Comparison of ENCODE assay signal across 17 cellular contexts in the genomic region with DNA sequence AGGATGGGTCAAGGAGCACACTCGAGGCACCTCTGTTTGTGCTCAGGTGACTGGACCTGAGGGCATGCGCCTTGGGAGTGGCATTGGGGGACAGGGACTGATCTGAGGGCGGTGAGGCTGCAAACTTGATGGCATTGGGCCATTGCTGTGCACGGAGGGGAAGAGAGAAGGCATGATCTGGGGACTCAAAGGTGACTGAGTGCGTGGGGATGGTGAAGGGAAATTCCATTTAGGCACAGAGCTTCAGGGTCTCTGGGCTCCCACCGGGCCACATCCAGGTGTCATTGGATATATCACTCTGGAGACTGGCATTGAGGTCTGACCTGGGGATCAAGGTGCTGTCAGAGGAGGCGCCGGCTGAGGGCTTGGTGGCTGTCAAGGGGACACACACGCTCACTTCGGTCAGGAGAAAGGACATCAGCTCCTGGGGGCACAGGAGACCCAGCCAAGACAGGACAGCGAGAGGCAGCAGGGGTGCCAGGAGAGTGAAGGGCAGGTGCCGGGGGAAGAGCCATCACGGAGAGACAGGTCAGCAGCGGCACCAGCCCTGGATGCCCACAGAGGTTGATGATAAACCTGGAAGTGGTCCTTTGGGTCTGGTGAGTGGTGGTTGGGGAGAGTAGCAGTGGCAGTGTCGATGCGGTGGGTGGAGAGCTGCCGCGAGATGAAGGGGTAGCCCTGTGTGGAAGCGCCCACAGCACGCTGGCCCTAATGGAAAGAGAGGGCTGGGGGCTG. TPM values are rescaled to one million over a fixed set of nuclear protein-coding genes. Genes with fewer than 3 reads are reported as not detected.
DNase-seq lines count a peak whose midpoint lies in the region; ATAC-seq and TF ChIP-seq lines count a peak whose summit lies in the region.
"Had no signal": no experiment of that assay in that cellular context is flagged by ENCODE, and none has a peak within 500 bp of the region (broad histone marks: within the 10 kb centered on the region; RNA-seq: fewer than 3 reads in every experiment).

No MANE protein-coding gene starts in this region.

- no peaks in the 10 kb centered on the region for H3K9me3 ChIP-seq in suprapubic skin
- H3K9me3 ChIP-seq: A549 had no signal

- WGBS in suprapubic skin: 94% methylated on average over 20 of the region's 20 CpGs

- H3K9me3 Mint-ChIP-seq in central memory CD8-positive, alpha-beta T cell: no peaks in the 10 kb centered on the region
- no peaks in the 10 kb centered on the region for H3K9me3 Mint-ChIP-seq in naive B cell

- H3K27ac ChIP-seq in suprapubic skin: no peak overlapping the region
- H3K27ac ChIP-seq: A549 had no signal

- no peak for ATAC-seq in Right ventricle myocardium superior (ENCODE audit: poor library complexity)
- no peak for ATAC-seq in central memory CD8-positive, alpha-beta T cell (replicated peaks; ENCODE audit: extremely low read depth, poor library complexity, severe bottlenecking)
- no peak for ATAC-seq in naive B cell (ENCODE audit: low read depth in 2 of 2)
- no peak for ATAC-seq in HG02610 (IDR thresholded peaks at IDR 0.05; ENCODE audit: unreplicated experiment)
- ATAC-seq in GM19467 (IDR thresholded peaks at IDR 0.05; ENCODE audit: unreplicated experiment): no peak
- ATAC-seq: A549, Panc1 had no signal

- peaks cover 47% of the 10 kb centered on the region for H3K36me3 ChIP-seq in suprapubic skin

- intact Hi-C loops in cardiac septum (cut with DNase I) (loop anchor here (10.0 kb wide), 1 partner anchor 97 kb away; no protein-coding TSS in a partner anchor), Right ventricle myocardium superior (cut with DNase I) (loop anchor here (10.0 kb wide), 1 partner anchor 337 kb away; a partner anchor contains a TSS)

- no peak for TF ChIP-seq CTCF in suprapubic skin (IDR thresholded peaks at IDR 0.05)

- no peaks in the 10 kb centered on the region for H3K27me3 Mint-ChIP-seq in central memory CD8-positive, alpha-beta T cell
- no peaks in the 10 kb centered on the region for H3K27me3 Mint-ChIP-seq in naive B cell

- H3K4me3 Mint-ChIP-seq in central memory CD8-positive, alpha-beta T cell: no peak overlapping the region
- H3K4me3 Mint-ChIP-seq in naive B cell: peak overlapping the region in 1 of 8 donors; percentile 61

- H3K4me3 ChIP-seq in suprapubic skin: no peak overlapping the region
- H3K4me3 ChIP-seq: A549 had no signal

- H3K4me1 Mint-ChIP-seq in central memory CD8-positive, alpha-beta T cell: peaks cover 35% of the 10 kb centered on the region
- peaks cover 41 to 49% (median 49%) of the 10 kb centered on the region in 3 donors for H3K4me1 Mint-ChIP-seq in naive B cell

- DNase-seq in cardiac septum (ENCODE audit: low spot score): peak; percentile 55
- no peak for DNase-seq in Right ventricle myocardium superior
- DNase-seq in central memory CD8-positive, alpha-beta T cell (ENCODE audit: low spot score in 2 of 2): no peak
- DNase-seq in naive B cell: no peak
- peak; percentile 45 to 76 for DNase-seq in suprapubic skin (ENCODE audit: low spot score in 2 of 2)
- no peak for DNase-seq in activated gamma-delta T cell treated with Interleukin-2 at 50 U/mL for 16 hours
- DNase-seq: C1 segment of cervical spinal cord, COR-L47, HCEC 1CT, MV-4-11, NCI-H1417, NCI-H1930, NCI-H774 had no signal

- peaks cover 26% of the 10 kb centered on the region for H3K4me1 ChIP-seq in suprapubic skin

- peaks cover 49% of the 10 kb centered on the region for H3K36me3 Mint-ChIP-seq in central memory CD8-positive, alpha-beta T cell (ENCODE audit: insufficient read depth)
- peaks cover 5 to 38% of the 10 kb centered on the region in 2 donors for H3K36me3 Mint-ChIP-seq in naive B cell

- no peak for TF ChIP-seq EP300 in suprapubic skin (IDR thresholded peaks at IDR 0.05)

- TF ChIP-seq POLR2A in suprapubic skin (IDR thresholded peaks at IDR 0.05): no peak

- no peaks in the 10 kb centered on the region for H3K27me3 ChIP-seq in suprapubic skin

- H3K27ac Mint-ChIP-seq in central memory CD8-positive, alpha-beta T cell (ENCODE audit: low read depth): peak overlapping the region; percentile 44
- peak overlapping the region in 5 of 6 donors; percentile 61 to 95 (median 89) for H3K27ac Mint-ChIP-seq in naive B cell

RNA-seq across cellular contexts. Expression of a gene that starts 5.5 kb away (rescaled TPM):
- total RNA-seq in cardiac septum: 9.3 TPM
- 9.2 TPM for total RNA-seq in Right ventricle myocardium superior
- polyA plus RNA-seq in naive B cell (ENCODE audit: low read depth in 6 of 6): 10 to 100 TPM; 24.4 to 38.8 (median 33.7) TPM
- 10 to 100 TPM; 41.2 to 65.9 (median 53.3) TPM for total RNA-seq in suprapubic skin

RNA-seq across cellular contexts. Expression of a gene that starts 18.3 kb away (rescaled TPM):
- total RNA-seq in cardiac septum (505 TPM), Right ventricle myocardium superior (808 TPM), suprapubic skin (100 to 1,000 TPM; 104 to 435 (median 229) TPM)
- 100 to 1,000 TPM; 298 to 433 (median 362) TPM for polyA plus RNA-seq in naive B cell (ENCODE audit: low read depth in 6 of 6)

RNA-seq across cellular contexts. Expression of a gene that starts 37.6 kb away (rescaled TPM):
- total RNA-seq in cardiac septum (7.2 TPM), Right ventricle myocardium superior (11.6 TPM), suprapubic skin (1 to 10 TPM in 3 of 4 donors, under 1 TPM in 1; 0.99 to 5.1 (median 2.2) TPM)
- under 1 TPM in 2 of 6 donors, not detected in 4; 0.30 to 0.98 TPM for polyA plus RNA-seq in naive B cell (ENCODE audit: low read depth in 6 of 6)

Comparison
In these comparisons a context has a peak if more than half of its experiments do, and no peak if none do; other contexts are left out.
1. DNase-seq: peak in cardiac septum (single experiment) and suprapubic skin (2 of 2); none in Right ventricle myocardium superior (single experiment), central memory CD8-positive, alpha-beta T cell (0 of 2), naive B cell (single experiment) and activated gamma-delta T cell treated with Interleukin-2 at 50 U/mL for 16 hours (single experiment).